ENCODE assay signal across 8 cellular contexts in genomic region chr6:106444777-106445507, GRCh38.
DNase-seq lines count a peak whose midpoint lies in the region; ATAC-seq and TF ChIP-seq lines count a peak whose summit lies in the region.

No MANE protein-coding gene starts in this region.

- no peak overlapping the region for H3K4me3 ChIP-seq in BLaER1 treated with 17β-estradiol and CSF1 and Interleukin-3, amounts not matched to agents 10 nM and 100 nM
- H3K4me3 ChIP-seq in adrenal gland (no peak overlapping the region), left ventricle myocardium inferior (no peak overlapping the region)

- H3K9ac ChIP-seq in BLaER1 treated with 17β-estradiol and CSF1 and Interleukin-3, amounts not matched to agents 10 nM and 100 nM: no peak overlapping the region

- H3K4me1 ChIP-seq in BLaER1 treated with 17β-estradiol and CSF1 and Interleukin-3, amounts not matched to agents 10 nM and 100 nM: peaks cover 32 to 46% (median 38%) of the 10 kb centered on the region in 10 experiments
- no peaks in the 10 kb centered on the region for H3K4me1 ChIP-seq in adrenal gland (replicated peaks in 1 of 2)
- H3K4me1 ChIP-seq in left ventricle myocardium inferior: peaks cover 8% of the 10 kb centered on the region

- peak; percentile 67 for ATAC-seq in HG03196 (IDR thresholded peaks at IDR 0.05; ENCODE audit: unreplicated experiment)
- peak; percentile 72 for ATAC-seq in sciatic nerve

- TF ChIP-seq CTCF in GM12874 (IDR thresholded peaks at IDR 0.05; ENCODE audit: insufficient read depth, low read depth, low read length) (peak; percentile 63; the same call in 1 of the 2 replicates), adrenal gland (IDR thresholded peaks at IDR 0.05) (peak; percentile 57 to 87 (median 82)), left ventricle myocardium inferior (IDR thresholded peaks at IDR 0.05; ENCODE audit: borderline replicate concordance) (peak; percentile 83)

- TF ChIP-seq POLR2A in adrenal gland (IDR thresholded peaks at IDR 0.05): no peak

- intact Hi-C loops in adrenal gland (cut with DNase I): loop anchor here (5.0 to 10.0 kb wide), 5 partner anchors 110 to 550 kb away; no protein-coding TSS in a partner anchor
- intact Hi-C loops in left ventricle myocardium inferior (cut with micrococcal nuclease): loop anchor here (5.0 to 10.0 kb wide), 2 partner anchors 122 to 530 kb away; partner anchors contain the start of gene CD24
- intact Hi-C loops in sciatic nerve (cut with DNase I): loop anchor here (5.0 kb wide), 1 partner anchor 117 kb away; no protein-coding TSS in a partner anchor

- 10 to 37% (median 25%) methylated on average over 4 of the region's 4 CpGs for WGBS in adrenal gland, 4 donors

- no peaks in the 10 kb centered on the region for H3K36me3 ChIP-seq in BLaER1 treated with 17β-estradiol and CSF1 and Interleukin-3, amounts not matched to agents 10 nM and 100 nM
- H3K36me3 ChIP-seq in adrenal gland (replicated peaks in 1 of 2) (no peaks in the 10 kb centered on the region), left ventricle myocardium inferior (no peaks in the 10 kb centered on the region)

- H3K4me2 ChIP-seq in BLaER1 treated with 17β-estradiol and CSF1 and Interleukin-3, amounts not matched to agents 10 nM and 100 nM: peak overlapping the region; percentile 44 to 83 (median 72)

- DNase-seq in NCI-H345 treated with DMSO at 0.1 percent for 48 hours (lab: John Stamatoyannopoulos, UW; ENCODE audit: unreplicated experiment): peak; percentile 55
- peak in 2 of 7 donors; percentile 26 to 34 for DNase-seq in adrenal gland
- DNase-seq in left ventricle myocardium inferior: no peak
- DNase-seq in sciatic nerve (ENCODE audit: low spot score): no peak
- DNase-seq in activated CD8-positive, alpha-beta memory T cell treated with anti-CD3 and anti-CD28 coated beads, Interleukin-2, amount 50 U/mL, for 48 hours: no peak

- no peaks in the 10 kb centered on the region for H4K20me1 ChIP-seq in BLaER1 treated with 17β-estradiol and CSF1 and Interleukin-3, amounts not matched to agents 10 nM and 100 nM

- H3K27ac ChIP-seq in BLaER1 treated with 17β-estradiol and CSF1 and Interleukin-3, amounts not matched to agents 10 nM and 100 nM: peak overlapping the region in 1 of 11 experiments; percentile 3; a peak in 1 of 22 replicates
- H3K27ac ChIP-seq in adrenal gland (no peak overlapping the region), left ventricle myocardium inferior (replicated peaks) (no peak overlapping the region)

- no peaks in the 10 kb centered on the region for H3K9me3 ChIP-seq in BLaER1 treated with 17β-estradiol and CSF1 and Interleukin-3, amounts not matched to agents 10 nM and 100 nM (replicated peaks in 1 of 11)
- H3K9me3 ChIP-seq in adrenal gland (replicated peaks in 1 of 3) (no peaks in the 10 kb centered on the region), left ventricle myocardium inferior (replicated peaks) (no peaks in the 10 kb centered on the region)

- no peaks in the 10 kb centered on the region for H3K27me3 ChIP-seq in BLaER1 treated with 17β-estradiol and CSF1 and Interleukin-3, amounts not matched to agents 10 nM and 100 nM
- H3K27me3 ChIP-seq in adrenal gland (peaks cover under 1% of the 10 kb centered on the region), left ventricle myocardium inferior (ENCODE audit: low read depth) (peaks cover 45% of the 10 kb centered on the region)
